9 cellular contexts compared by ENCODE assay signal in the genomic region with DNA sequence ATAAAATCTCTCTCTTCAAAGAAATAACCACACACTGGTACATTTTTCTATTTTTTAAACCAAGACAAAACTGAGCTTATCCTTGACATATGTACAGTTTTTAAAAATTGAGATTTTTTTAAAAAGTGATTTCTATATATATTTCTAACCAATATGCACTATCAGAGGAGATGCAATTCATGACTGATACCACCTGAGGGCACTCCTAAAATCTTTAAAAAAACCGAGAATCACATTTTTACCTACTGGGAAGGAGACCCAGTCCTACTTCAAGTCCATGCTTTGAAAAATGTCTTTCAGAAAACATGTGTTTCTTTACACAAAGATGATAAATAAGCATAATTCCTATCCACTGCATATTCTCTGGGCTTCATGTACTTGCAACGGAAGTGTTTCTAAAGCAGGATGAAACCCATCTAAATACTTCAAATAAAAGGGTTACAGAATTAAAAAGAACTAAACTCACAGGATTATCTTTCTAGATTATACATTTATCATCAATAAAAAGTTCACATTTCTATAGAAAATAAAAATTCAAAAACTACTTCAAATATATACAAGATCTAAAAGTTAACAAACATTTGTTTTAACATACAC.
DNase-seq lines count a peak whose midpoint lies in the region; ATAC-seq lines count a peak whose summit lies in the region.
"Had no signal": no experiment of that assay in that cellular context is flagged by ENCODE, and none has a peak within 500 bp of the region (broad histone marks: within the 10 kb centered on the region; RNA-seq: fewer than 3 reads in every experiment).

No MANE protein-coding gene starts in this region.

- H3K4me3 ChIP-seq in naive thymus-derived CD4-positive, alpha-beta T cell (ENCODE audit: low read length) = no peak overlapping the region
- H3K4me3 ChIP-seq: BLaER1 had no signal

- peaks cover 0 to 16% (median 5%) of the 10 kb centered on the region in 5 donors for H3K27me3 Mint-ChIP-seq in naive thymus-derived CD4-positive, alpha-beta T cell
- H3K27me3 Mint-ChIP-seq in activated T-helper 1 cell treated with anti-CD3 and anti-CD28 coated beads, Interleukin-12 subunit alpha, Interleukin-12 subunit beta, Interleukin-2, Interleukin-4 antibody, amounts not matched to agents 30 ng/mL and 10 ng/mL and 1 ng/mL, durations not matched to agents 14 hours and 24 hours and 36 hours (ENCODE audit: insufficient read depth) = peaks cover 8% of the 10 kb centered on the region

- H3K27ac Mint-ChIP-seq in naive thymus-derived CD4-positive, alpha-beta T cell = no peak overlapping the region
- H3K27ac Mint-ChIP-seq in activated T-helper 1 cell treated with anti-CD3 and anti-CD28 coated beads, Interleukin-12 subunit alpha, Interleukin-12 subunit beta, Interleukin-2, Interleukin-4 antibody, amounts not matched to agents 30 ng/mL and 10 ng/mL and 1 ng/mL, durations not matched to agents 14 hours and 24 hours and 36 hours = no peak overlapping the region

- no peaks in the 10 kb centered on the region for H3K4me1 ChIP-seq in naive thymus-derived CD4-positive, alpha-beta T cell (ENCODE audit: control insufficient read depth in 2 of 2, insufficient read depth in 2 of 2, low read length in 2 of 2)
- H3K4me1 ChIP-seq: BLaER1 had no signal

- H3K27ac ChIP-seq in naive thymus-derived CD4-positive, alpha-beta T cell (ENCODE audit: low read depth, low read length) = no peak overlapping the region
- H3K27ac ChIP-seq: BLaER1 had no signal

- H3K4me1 Mint-ChIP-seq in naive thymus-derived CD4-positive, alpha-beta T cell = no peaks in the 10 kb centered on the region
- H3K4me1 Mint-ChIP-seq in activated T-helper 1 cell treated with anti-CD3 and anti-CD28 coated beads, Interleukin-12 subunit alpha, Interleukin-12 subunit beta, Interleukin-2, Interleukin-4 antibody, amounts not matched to agents 30 ng/mL and 10 ng/mL and 1 ng/mL, durations not matched to agents 14 hours and 24 hours and 36 hours (ENCODE audit: low read depth) = no peaks in the 10 kb centered on the region

- H3K4me3 Mint-ChIP-seq in naive thymus-derived CD4-positive, alpha-beta T cell = no peak overlapping the region
- H3K4me3 Mint-ChIP-seq in activated T-helper 1 cell treated with anti-CD3 and anti-CD28 coated beads, Interleukin-12 subunit alpha, Interleukin-12 subunit beta, Interleukin-2, Interleukin-4 antibody, amounts not matched to agents 30 ng/mL and 10 ng/mL and 1 ng/mL, durations not matched to agents 14 hours and 24 hours and 36 hours = no peak overlapping the region

- H3K36me3 Mint-ChIP-seq in naive thymus-derived CD4-positive, alpha-beta T cell = no peaks in the 10 kb centered on the region
- H3K36me3 Mint-ChIP-seq in activated T-helper 1 cell treated with anti-CD3 and anti-CD28 coated beads, Interleukin-12 subunit alpha, Interleukin-12 subunit beta, Interleukin-2, Interleukin-4 antibody, amounts not matched to agents 30 ng/mL and 10 ng/mL and 1 ng/mL, durations not matched to agents 14 hours and 24 hours and 36 hours (ENCODE audit: low read depth) = no peaks in the 10 kb centered on the region

- no peaks in the 10 kb centered on the region for H3K9me3 ChIP-seq in naive thymus-derived CD4-positive, alpha-beta T cell (ENCODE audit: control insufficient read depth in 2 of 3, low read length in 3 of 3)

- POLR2A ChIA-PET in naive thymus-derived CD4-positive, alpha-beta T cell (lab: Charles Lee) = interaction anchor here (0.7 kb wide), 1 partner anchor 324 kb away, joined by 3 read pairs; no protein-coding TSS in a partner anchor

- CTCF ChIA-PET in naive thymus-derived CD4-positive, alpha-beta T cell (lab: Charles Lee) = interaction anchor here (0.6 kb wide), 2 partner anchors 792 to 905 kb away, joined by 3 to 10 read pairs; no protein-coding TSS in a partner anchor

- no peaks in the 10 kb centered on the region for H3K36me3 ChIP-seq in naive thymus-derived CD4-positive, alpha-beta T cell (ENCODE audit: control insufficient read depth in 2 of 3, insufficient read depth in 3 of 3, low read length in 3 of 3)

- H3K27me3 ChIP-seq in naive thymus-derived CD4-positive, alpha-beta T cell (ENCODE audit: control insufficient read depth in 2 of 2, insufficient read depth in 2 of 2, low read length in 2 of 2) = no peaks in the 10 kb centered on the region
- H3K27me3 ChIP-seq: BLaER1 had no signal

- peak; percentile 29 for DNase-seq in DMS79 treated with DMSO at 0.1 percent for 48 hours (lab: John Stamatoyannopoulos, UW)
- no peak for DNase-seq in DMS79 (lab: John Stamatoyannopoulos, UW)
- DNase-seq in NCI-H2171 (lab: John Stamatoyannopoulos, UW) = peak; percentile 14
- DNase-seq in dermis blood vessel endothelial cell = peak; percentile 65
- DNase-seq in naive thymus-derived CD4-positive, alpha-beta T cell = peak in 5 of 9 donors; percentile 25 to 34 (median 30)
- DNase-seq in activated T-helper 1 cell treated with anti-CD3 and anti-CD28 coated beads, Interleukin-12 subunit alpha, Interleukin-12 subunit beta, Interleukin-2, Interleukin-4 antibody, amounts not matched to agents 30 ng/mL and 10 ng/mL and 1 ng/mL, durations not matched to agents 14 hours and 24 hours and 36 hours (ENCODE audit: low spot score) = no peak
- DNase-seq in stimulated activated naive CD4-positive, alpha-beta T cell treated with Interleukin-2 at 50 U/mL for 16 hours (lab: John Stamatoyannopoulos, UW) = no peak
- no peak for DNase-seq in NCI-H1436 (lab: John Stamatoyannopoulos, UW)

- peaks cover 0 to 6% (median 0%) of the 10 kb centered on the region in 11 donors for H3K9me3 Mint-ChIP-seq in naive thymus-derived CD4-positive, alpha-beta T cell
- H3K9me3 Mint-ChIP-seq in activated T-helper 1 cell treated with anti-CD3 and anti-CD28 coated beads, Interleukin-12 subunit alpha, Interleukin-12 subunit beta, Interleukin-2, Interleukin-4 antibody, amounts not matched to agents 30 ng/mL and 10 ng/mL and 1 ng/mL, durations not matched to agents 14 hours and 24 hours and 36 hours = peaks cover 7% of the 10 kb centered on the region

- intact Hi-C loops in naive thymus-derived CD4-positive, alpha-beta T cell (cut with micrococcal nuclease) = loop anchor here (1.0 to 10.0 kb wide), 7 partner anchors 77 to 422 kb away; partner anchors contain the start of genes EPHX1 (in 1 of the 2) and SRP9 (in 1 of the 2)
- intact Hi-C loops in activated T-helper 1 cell treated with anti-CD3 and anti-CD28 coated beads, Interleukin-12 subunit alpha, Interleukin-12 subunit beta, Interleukin-2, Interleukin-4 antibody, amounts not matched to agents 30 ng/mL and 10 ng/mL and 1 ng/mL, durations not matched to agents 14 hours and 24 hours and 36 hours (cut with micrococcal nuclease) = loop anchor here (1.0 to 2.0 kb wide), 3 partner anchors 79 to 422 kb away; no protein-coding TSS in a partner anchor

- ATAC-seq in naive thymus-derived CD4-positive, alpha-beta T cell = peak; percentile 54

Comparison
In these comparisons a context has a peak if more than half of its experiments do, and no peak if none do; other contexts are left out.
1. DNase-seq: peak in DMS79 treated with DMSO at 0.1 percent for 48 hours (single experiment), NCI-H2171 (single experiment), dermis blood vessel endothelial cell (single experiment) and naive thymus-derived CD4-positive, alpha-beta T cell (5 of 9); none in DMS79 (single experiment), activated T-helper 1 cell treated with anti-CD3 and anti-CD28 coated beads, Interleukin-12 subunit alpha, Interleukin-12 subunit beta, Interleukin-2, Interleukin-4 antibody, amounts not matched to agents 30 ng/mL and 10 ng/mL and 1 ng/mL, durations not matched to agents 14 hours and 24 hours and 36 hours (single experiment), stimulated activated naive CD4-positive, alpha-beta T cell treated with Interleukin-2 at 50 U/mL for 16 hours (single experiment) and NCI-H1436 (single experiment).